Comparison of ENCODE assay signal across 19 cellular contexts in the genomic region with DNA sequence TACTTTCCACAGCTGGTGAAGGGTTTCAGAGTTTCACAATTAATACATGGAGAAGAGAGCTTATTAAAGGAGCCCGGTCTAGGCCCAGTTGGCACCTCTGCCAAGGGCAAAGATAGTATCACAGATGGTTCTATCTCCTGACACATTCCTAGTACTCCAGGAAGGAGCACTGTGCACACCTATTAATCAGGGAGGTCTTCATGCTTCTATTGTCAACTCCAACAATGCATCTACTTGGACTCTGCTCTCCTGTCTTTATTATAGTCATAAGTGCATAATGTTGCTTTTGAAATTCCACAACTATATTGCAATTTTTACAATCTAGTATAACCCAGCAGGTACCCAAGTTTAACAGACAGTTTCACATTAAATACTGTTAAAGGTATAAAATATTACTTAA.
A peak's percentile ranks its signal among the peaks of the same experiment; 100 is the strongest.
DNase-seq lines count a peak whose midpoint lies in the region; ATAC-seq and TF ChIP-seq lines count a peak whose summit lies in the region.
"Had no signal": no experiment of that assay in that cellular context is flagged by ENCODE, and none has a peak within 500 bp of the region (broad histone marks: within the 10 kb centered on the region; RNA-seq: fewer than 3 reads in every experiment).

No MANE protein-coding gene starts in this region.

- no peak overlapping the region for H3K9ac ChIP-seq in colonic mucosa (ENCODE audit: low read depth in 2 of 2, low read length in 2 of 2)
- H3K9ac ChIP-seq: BLaER1 treated with 17β-estradiol and CSF1 and Interleukin-3, amounts not matched to agents 10 nM and 100 nM had no signal

- CTCF ChIA-PET in naive thymus-derived CD4-positive, alpha-beta T cell (lab: Charles Lee), result no interaction called here
- CTCF ChIA-PET in activated CD4-positive, alpha-beta T cell treated with anti-CD3 and anti-CD28 coated beads for 36 hours (lab: Charles Lee), result interaction anchor here (0.7 to 0.9 kb wide), 3 partner anchors 13 to 1286 kb away, joined by 3 read pairs; no protein-coding TSS in a partner anchor

- H3K36me3 ChIP-seq in colonic mucosa, result no peaks in the 10 kb centered on the region
- no peaks in the 10 kb centered on the region for H3K36me3 ChIP-seq in mucosa of descending colon (ENCODE audit: low read depth)
- no peaks in the 10 kb centered on the region for H3K36me3 ChIP-seq in transverse colon
- no peaks in the 10 kb centered on the region for H3K36me3 ChIP-seq in naive thymus-derived CD4-positive, alpha-beta T cell (ENCODE audit: control insufficient read depth in 2 of 3, insufficient read depth in 3 of 3, low read length in 3 of 3)
- H3K36me3 ChIP-seq: BLaER1 treated with 17β-estradiol and CSF1 and Interleukin-3, amounts not matched to agents 10 nM and 100 nM had no signal

- TF ChIP-seq CTCF in colonic mucosa (IDR thresholded peaks at IDR 0.05) (no peak), mucosa of descending colon (IDR thresholded peaks at IDR 0.05) (no peak), transverse colon (IDR thresholded peaks at IDR 0.05) (no peak)

- H3K36me3 Mint-ChIP-seq in naive thymus-derived CD4-positive, alpha-beta T cell, result no peaks in the 10 kb centered on the region
- H3K36me3 Mint-ChIP-seq in activated CD4-positive, alpha-beta T cell treated with anti-CD3 and anti-CD28 coated beads for 36 hours (ENCODE audit: low read depth), result no peaks in the 10 kb centered on the region
- H3K36me3 Mint-ChIP-seq: CD8-positive, alpha-beta T cell had no signal

- H3K4me3 ChIP-seq in colonic mucosa (no peak overlapping the region), mucosa of descending colon (no peak overlapping the region), transverse colon (no peak overlapping the region)
- no peak overlapping the region for H3K4me3 ChIP-seq in naive thymus-derived CD4-positive, alpha-beta T cell (ENCODE audit: low read length)
- H3K4me3 ChIP-seq: A549; BLaER1 treated with 17β-estradiol and CSF1 and Interleukin-3, amounts not matched to agents 10 nM and 100 nM had no signal

- intact Hi-C loops in colonic mucosa (cut with DNase I), result no loop called here
- intact Hi-C loops in left colon (cut with DNase I, micrococcal nuclease), result no loop called here
- intact Hi-C loops in mucosa of descending colon (cut with DNase I, micrococcal nuclease), result no loop called here
- intact Hi-C loops in transverse colon (cut with DNase I; ENCODE audit: low total_unique reads), result no loop called here
- intact Hi-C loops in naive thymus-derived CD4-positive, alpha-beta T cell (cut with micrococcal nuclease), result no loop called here
- intact Hi-C loops in activated CD4-positive, alpha-beta T cell treated with anti-CD3 and anti-CD28 coated beads for 36 hours (cut with DNase I, micrococcal nuclease), result no loop called here

- DNase-seq in colonic mucosa, result no peak
- DNase-seq in left colon, result no peak
- DNase-seq in mucosa of descending colon, result no peak
- no peak for DNase-seq in transverse colon
- no peak for DNase-seq in naive thymus-derived CD4-positive, alpha-beta T cell
- no peak for DNase-seq in activated CD4-positive, alpha-beta T cell treated with anti-CD3 and anti-CD28 coated beads for 36 hours
- DNase-seq: AML-193; Caco-2; Calu3; CD4-positive, alpha-beta T cell; CD8-positive, alpha-beta T cell; DMS79 treated with DMSO at 0.1 percent for 48 hours; GF-D8 had no signal

- H3K27ac ChIP-seq in colonic mucosa (peak overlapping the region; percentile 63), transverse colon (peak overlapping the region; percentile 59 to 83 (median 66))
- no peak overlapping the region for H3K27ac ChIP-seq in naive thymus-derived CD4-positive, alpha-beta T cell (ENCODE audit: low read depth, low read length)
- H3K27ac ChIP-seq: 22Rv1; A549; BLaER1 treated with 17β-estradiol and CSF1 and Interleukin-3, amounts not matched to agents 10 nM and 100 nM; C4-2B had no signal

- no peak overlapping the region for H3K4me3 Mint-ChIP-seq in naive thymus-derived CD4-positive, alpha-beta T cell
- no peak overlapping the region for H3K4me3 Mint-ChIP-seq in activated CD4-positive, alpha-beta T cell treated with anti-CD3 and anti-CD28 coated beads for 36 hours
- H3K4me3 Mint-ChIP-seq: B cell; CD4-positive, alpha-beta T cell; CD8-positive, alpha-beta T cell had no signal

- no peak for TF ChIP-seq EP300 in transverse colon (IDR thresholded peaks at IDR 0.05; ENCODE audit: low read depth)

- H3K9me3 Mint-ChIP-seq in naive thymus-derived CD4-positive, alpha-beta T cell, result peaks cover 0 to 3% (median 0%) of the 10 kb centered on the region in 11 donors
- H3K9me3 Mint-ChIP-seq in activated CD4-positive, alpha-beta T cell treated with anti-CD3 and anti-CD28 coated beads for 36 hours (ENCODE audit: low read depth), result no peaks in the 10 kb centered on the region
- H3K9me3 Mint-ChIP-seq: CD4-positive, alpha-beta T cell; CD8-positive, alpha-beta T cell had no signal

- peak; percentile 82 for ATAC-seq in left colon
- ATAC-seq in mucosa of descending colon, result peak; percentile 77
- ATAC-seq in GM21529 (IDR thresholded peaks at IDR 0.05; ENCODE audit: unreplicated experiment), result no peak
- ATAC-seq in naive thymus-derived CD4-positive, alpha-beta T cell, result no peak
- ATAC-seq in activated CD4-positive, alpha-beta T cell treated with anti-CD3 and anti-CD28 coated beads for 36 hours, result no peak
- ATAC-seq: A549; CD8-positive, alpha-beta T cell had no signal

- in situ Hi-C loops in transverse colon (cut with MboI; ENCODE audit: low pct_ligation_motif_present in 1 of 4, low pct_unique_long_range_greater_than_20kb in 1 of 4, low sequenced_read_pairs in 3 of 4), result no loop called here

- no peaks in the 10 kb centered on the region for H3K4me1 Mint-ChIP-seq in naive thymus-derived CD4-positive, alpha-beta T cell
- H3K4me1 Mint-ChIP-seq in activated CD4-positive, alpha-beta T cell treated with anti-CD3 and anti-CD28 coated beads for 36 hours, result no peaks in the 10 kb centered on the region
- H3K4me1 Mint-ChIP-seq: B cell had no signal

- H3K27me3 ChIP-seq in colonic mucosa (no peaks in the 10 kb centered on the region), transverse colon (no peaks in the 10 kb centered on the region)
- no peaks in the 10 kb centered on the region for H3K27me3 ChIP-seq in naive thymus-derived CD4-positive, alpha-beta T cell (ENCODE audit: control insufficient read depth in 2 of 2, insufficient read depth in 2 of 2, low read length in 2 of 2)
- H3K27me3 ChIP-seq: BLaER1 treated with 17β-estradiol and CSF1 and Interleukin-3, amounts not matched to agents 10 nM and 100 nM had no signal

- no peak overlapping the region for H3K27ac Mint-ChIP-seq in naive thymus-derived CD4-positive, alpha-beta T cell
- no peak overlapping the region for H3K27ac Mint-ChIP-seq in activated CD4-positive, alpha-beta T cell treated with anti-CD3 and anti-CD28 coated beads for 36 hours
- H3K27ac Mint-ChIP-seq: B cell; CD4-positive, alpha-beta T cell; CD8-positive, alpha-beta T cell had no signal

- POLR2A ChIA-PET in naive thymus-derived CD4-positive, alpha-beta T cell (lab: Charles Lee), result no interaction called here
- POLR2A ChIA-PET in activated CD4-positive, alpha-beta T cell treated with anti-CD3 and anti-CD28 coated beads for 36 hours (lab: Charles Lee), result no interaction called here

- H3K9me3 ChIP-seq in colonic mucosa (no peaks in the 10 kb centered on the region), mucosa of descending colon (no peaks in the 10 kb centered on the region), transverse colon (no peaks in the 10 kb centered on the region)
- no peaks in the 10 kb centered on the region for H3K9me3 ChIP-seq in naive thymus-derived CD4-positive, alpha-beta T cell (ENCODE audit: control insufficient read depth in 2 of 3, low read length in 3 of 3)
- H3K9me3 ChIP-seq: A549; BLaER1 treated with 17β-estradiol and CSF1 and Interleukin-3, amounts not matched to agents 10 nM and 100 nM; Caco-2 had no signal

- H3K27me3 Mint-ChIP-seq in naive thymus-derived CD4-positive, alpha-beta T cell, result peaks cover 0 to 6% (median 3%) of the 10 kb centered on the region in 5 donors
- no peaks in the 10 kb centered on the region for H3K27me3 Mint-ChIP-seq in activated CD4-positive, alpha-beta T cell treated with anti-CD3 and anti-CD28 coated beads for 36 hours
- H3K27me3 Mint-ChIP-seq: CD4-positive, alpha-beta T cell had no signal

- H3K4me1 ChIP-seq in colonic mucosa, result no peaks in the 10 kb centered on the region
- peaks cover 24% of the 10 kb centered on the region for H3K4me1 ChIP-seq in mucosa of descending colon (ENCODE audit: low read depth)
- H3K4me1 ChIP-seq in transverse colon, result peaks cover 0 to 46% (median 13%) of the 10 kb centered on the region in 4 donors
- no peaks in the 10 kb centered on the region for H3K4me1 ChIP-seq in naive thymus-derived CD4-positive, alpha-beta T cell (ENCODE audit: control insufficient read depth in 2 of 2, insufficient read depth in 2 of 2, low read length in 2 of 2)
- H3K4me1 ChIP-seq: BLaER1 treated with 17β-estradiol and CSF1 and Interleukin-3, amounts not matched to agents 10 nM and 100 nM had no signal

- WGBS in transverse colon (ENCODE audit: low coverage in 1 of 2), 2 donors, result 67% methylated on average over 1 of the region's 1 CpG; no CpG with 5 or more reads in 1 of the 2 donors

- no peak for TF ChIP-seq POLR2A in transverse colon (IDR thresholded peaks at IDR 0.05)

Comparison
In these comparisons a context has a peak if more than half of its experiments do, and no peak if none do; other contexts are left out.
1. ATAC-seq: peak in left colon (single experiment) and mucosa of descending colon (single experiment); none in GM21529 (single experiment), naive thymus-derived CD4-positive, alpha-beta T cell (single experiment) and activated CD4-positive, alpha-beta T cell treated with anti-CD3 and anti-CD28 coated beads for 36 hours (single experiment).